In the genomic region with DNA sequence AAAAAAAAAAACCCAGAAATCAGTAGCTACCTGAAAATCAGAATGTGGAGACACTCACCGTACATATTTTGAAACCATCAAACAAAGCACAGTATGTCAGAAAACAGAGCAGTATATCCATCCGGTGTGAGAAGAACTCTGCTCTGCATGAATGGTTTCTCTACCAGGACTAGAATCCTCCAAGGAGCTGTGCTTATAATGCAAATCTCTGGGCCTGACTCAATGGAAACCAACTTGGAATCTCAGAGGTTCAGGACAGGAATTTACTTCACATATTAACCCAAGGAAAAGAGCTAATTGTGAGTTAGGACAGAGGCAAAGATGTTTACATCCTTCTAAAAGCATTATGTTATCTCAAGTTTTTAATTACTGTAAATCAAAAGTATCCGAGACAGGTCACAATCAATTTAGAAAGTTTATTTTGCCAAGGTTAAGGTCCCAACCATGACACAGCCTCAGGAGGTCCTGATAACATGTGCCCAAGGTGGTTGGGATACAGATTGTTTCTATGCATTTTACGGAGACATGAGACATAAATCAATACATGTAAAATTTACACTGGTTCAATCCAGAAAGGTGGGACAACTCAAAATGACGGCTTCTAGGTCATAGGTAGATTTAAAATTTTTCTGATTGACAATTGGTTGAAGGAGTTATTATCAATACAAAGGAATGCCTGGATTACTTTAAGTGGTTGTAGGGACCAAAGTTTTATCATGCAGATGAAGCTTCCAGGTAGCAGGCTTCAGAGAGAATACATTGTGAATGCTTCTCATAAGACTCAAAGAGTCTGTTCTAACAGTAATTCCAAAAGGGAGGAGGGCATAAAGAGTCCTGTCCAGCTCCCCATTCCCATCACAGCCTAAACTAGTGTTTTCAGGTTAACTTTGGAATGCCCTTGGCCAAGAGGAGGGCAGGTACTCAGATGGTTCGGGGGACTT, we compare ENCODE assay signal across 28 cellular contexts.
"Had no signal": no experiment of that assay in that cellular context is flagged by ENCODE, and none has a peak within 500 bp of the region (broad histone marks: within the 10 kb centered on the region; RNA-seq: fewer than 3 reads in every experiment).

No MANE protein-coding gene starts in this region.

- H3K4me3 Mint-ChIP-seq: activated CD4-positive, alpha-beta T cell treated with anti-CD3 and anti-CD28 coated beads for 36 hours; activated CD8-positive, alpha-beta memory T cell treated with anti-CD3 and anti-CD28 coated beads, Interleukin-2, amount 10 ng/mL, durations not matched to agents 7 days and 5 days; activated CD8-positive, alpha-beta T cell treated with anti-CD3 and anti-CD28 coated beads, Interleukin-2, amount 10 ng/mL, durations not matched to agents 7 days and 5 days; naive thymus-derived CD8-positive, alpha-beta T cell; neural crest cell; stimulated activated memory B cell treated with anti-CD40 and anti-IgM and Interleukin-4, amounts not matched to agents 10 μg/mL and 1 μg/mL and 100 μg/mL, for 72 hours; stimulated activated naive CD8-positive, alpha-beta T cell treated with anti-CD3 and anti-CD28 coated beads, Interleukin-15, amount 100 ng/mL, for 72 hours; T-helper 2 cell treated with Interferon-gamma antibody and Interleukin-4, amounts not matched to agents 5 μg/mL and 100 μg/mL, for 36 hours had no signal

- H3K9me3 ChIP-seq: breast epithelium, psoas muscle, thyroid gland, upper lobe of left lung, vagina had no signal

- H3K79me2 ChIP-seq: parathyroid adenoma had no signal

- H3K4me2 ChIP-seq: smooth muscle cell had no signal

- H3K4me3 ChIP-seq: breast epithelium, psoas muscle, smooth muscle cell, thyroid gland, upper lobe of left lung, vagina had no signal

- H2AFZ ChIP-seq: parathyroid adenoma had no signal

- H3K9me3 Mint-ChIP-seq: neural crest cell had no signal

- H3K36me3 Mint-ChIP-seq: activated CD8-positive, alpha-beta memory T cell treated with anti-CD3 and anti-CD28 coated beads, Interleukin-2, amount 10 ng/mL, durations not matched to agents 7 days and 5 days; naive thymus-derived CD8-positive, alpha-beta T cell; stimulated activated memory B cell treated with anti-CD40 and anti-IgM and Interleukin-4, amounts not matched to agents 10 μg/mL and 1 μg/mL and 100 μg/mL, for 72 hours had no signal

- DNase-seq: activated CD4-positive, alpha-beta T cell treated with anti-CD3 and anti-CD28 coated beads for 36 hours; activated CD4-positive, CD25-positive, alpha-beta regulatory T cell; activated CD8-positive, alpha-beta memory T cell treated with anti-CD3 and anti-CD28 coated beads, Interleukin-2, amount 10 ng/mL, durations not matched to agents 7 days and 5 days; activated CD8-positive, alpha-beta T cell treated with anti-CD3 and anti-CD28 coated beads, Interleukin-2, amount 10 ng/mL, durations not matched to agents 7 days and 5 days; activated T-cell treated with anti-CD3 and anti-CD28 coated beads, Interleukin-2, amount 50 U/mL, for 48 hours; central memory CD4-positive, alpha-beta T cell; effector CD8-positive, alpha-beta T cell; left cardiac atrium; left ventricle myocardium superior; naive thymus-derived CD8-positive, alpha-beta T cell; occipital lobe; psoas muscle; stimulated activated CD4-positive, alpha-beta T cell treated with anti-CD3 and anti-CD28 coated beads, Interleukin-1b, Interleukin-23, amount 100 ng/mL, for 48 hours; stimulated activated CD4-positive, alpha-beta T cell treated with anti-CD3 and anti-CD28 coated beads, Interleukin-4, amount 100 ng/mL, for 4 hours; stimulated activated CD8-positive, alpha-beta memory T cell treated with anti-CD3 and anti-CD28 coated beads, Interleukin-4, amount 100 ng/mL, for 48 hours; stimulated activated naive CD8-positive, alpha-beta T cell treated with anti-CD3 and anti-CD28 coated beads, Interleukin-15, amount 100 ng/mL, for 72 hours; T-helper 1 cell; thyroid gland; upper lobe of left lung had no signal

- H3K4me1 ChIP-seq: breast epithelium, parathyroid adenoma, psoas muscle, thyroid gland, upper lobe of left lung, vagina had no signal

- H3K27me3 Mint-ChIP-seq: activated CD4-positive, alpha-beta T cell treated with anti-CD3 and anti-CD28 coated beads for 36 hours; activated CD8-positive, alpha-beta memory T cell treated with anti-CD3 and anti-CD28 coated beads, Interleukin-2, amount 10 ng/mL, durations not matched to agents 7 days and 5 days; naive thymus-derived CD8-positive, alpha-beta T cell; stimulated activated memory B cell treated with anti-CD40 and anti-IgM and Interleukin-4, amounts not matched to agents 10 μg/mL and 1 μg/mL and 100 μg/mL, for 72 hours; stimulated activated naive CD8-positive, alpha-beta T cell treated with anti-CD3 and anti-CD28 coated beads, Interleukin-15, amount 100 ng/mL, for 72 hours had no signal

- ATAC-seq: activated CD4-positive, alpha-beta T cell treated with anti-CD3 and anti-CD28 coated beads for 36 hours; activated CD8-positive, alpha-beta memory T cell treated with anti-CD3 and anti-CD28 coated beads, Interleukin-2, amount 10 ng/mL, durations not matched to agents 7 days and 5 days; activated CD8-positive, alpha-beta T cell treated with anti-CD3 and anti-CD28 coated beads, Interleukin-2, amount 10 ng/mL, durations not matched to agents 7 days and 5 days; activated naive CD4-positive, alpha-beta T cell treated with anti-CD3 and anti-CD28 coated beads, Interleukin-2, amount 50 U/mL, for 72 hours; left cardiac atrium; left ventricle myocardium superior; naive thymus-derived CD8-positive, alpha-beta T cell; psoas muscle; stimulated activated memory B cell treated with anti-CD40 and anti-IgM and Interleukin-4, amounts not matched to agents 10 μg/mL and 1 μg/mL and 100 μg/mL, for 72 hours; stimulated activated naive CD8-positive, alpha-beta T cell treated with anti-CD3 and anti-CD28 coated beads, Interleukin-15, amount 100 ng/mL, for 72 hours had no signal

- H3K9ac ChIP-seq: parathyroid adenoma had no signal

- H3K27ac Mint-ChIP-seq: activated CD4-positive, alpha-beta T cell treated with anti-CD3 and anti-CD28 coated beads for 36 hours; activated CD8-positive, alpha-beta memory T cell treated with anti-CD3 and anti-CD28 coated beads, Interleukin-2, amount 10 ng/mL, durations not matched to agents 7 days and 5 days; activated CD8-positive, alpha-beta T cell treated with anti-CD3 and anti-CD28 coated beads, Interleukin-2, amount 10 ng/mL, durations not matched to agents 7 days and 5 days; activated naive CD4-positive, alpha-beta T cell treated with anti-CD3 and anti-CD28 coated beads, Interleukin-2, amount 50 U/mL, for 72 hours; activated T-helper 2 cell treated with anti-CD3 and anti-CD28 coated beads, Interferon-gamma antibody, Interleukin-2, Interleukin-4, amounts not matched to agents 10 μg/mL and 5 μg/mL and 100 μg/mL, durations not matched to agents 14 hours and 24 hours and 36 hours; naive thymus-derived CD8-positive, alpha-beta T cell; stimulated activated memory B cell treated with anti-CD40 and anti-IgM and Interleukin-4, amounts not matched to agents 10 μg/mL and 1 μg/mL and 100 μg/mL, for 72 hours; stimulated activated naive CD8-positive, alpha-beta T cell treated with anti-CD3 and anti-CD28 coated beads, Interleukin-15, amount 100 ng/mL, for 72 hours; T-helper 2 cell treated with Interferon-gamma antibody and Interleukin-4, amounts not matched to agents 5 μg/mL and 100 μg/mL, for 36 hours had no signal

- H3K4me1 Mint-ChIP-seq: activated CD4-positive, alpha-beta T cell treated with anti-CD3 and anti-CD28 coated beads for 36 hours; activated CD8-positive, alpha-beta memory T cell treated with anti-CD3 and anti-CD28 coated beads, Interleukin-2, amount 10 ng/mL, durations not matched to agents 7 days and 5 days; naive thymus-derived CD8-positive, alpha-beta T cell; neural crest cell; stimulated activated memory B cell treated with anti-CD40 and anti-IgM and Interleukin-4, amounts not matched to agents 10 μg/mL and 1 μg/mL and 100 μg/mL, for 72 hours; stimulated activated naive CD8-positive, alpha-beta T cell treated with anti-CD3 and anti-CD28 coated beads, Interleukin-15, amount 100 ng/mL, for 72 hours had no signal

- H3K27ac ChIP-seq: breast epithelium, parathyroid adenoma, psoas muscle, thyroid gland, upper lobe of left lung, vagina had no signal

- H3K27me3 ChIP-seq: breast epithelium, thyroid gland, upper lobe of left lung, vagina had no signal

- H3K36me3 ChIP-seq: breast epithelium, thyroid gland, upper lobe of left lung, vagina had no signal
